10 cellular contexts compared by ENCODE assay signal in the genomic region with DNA sequence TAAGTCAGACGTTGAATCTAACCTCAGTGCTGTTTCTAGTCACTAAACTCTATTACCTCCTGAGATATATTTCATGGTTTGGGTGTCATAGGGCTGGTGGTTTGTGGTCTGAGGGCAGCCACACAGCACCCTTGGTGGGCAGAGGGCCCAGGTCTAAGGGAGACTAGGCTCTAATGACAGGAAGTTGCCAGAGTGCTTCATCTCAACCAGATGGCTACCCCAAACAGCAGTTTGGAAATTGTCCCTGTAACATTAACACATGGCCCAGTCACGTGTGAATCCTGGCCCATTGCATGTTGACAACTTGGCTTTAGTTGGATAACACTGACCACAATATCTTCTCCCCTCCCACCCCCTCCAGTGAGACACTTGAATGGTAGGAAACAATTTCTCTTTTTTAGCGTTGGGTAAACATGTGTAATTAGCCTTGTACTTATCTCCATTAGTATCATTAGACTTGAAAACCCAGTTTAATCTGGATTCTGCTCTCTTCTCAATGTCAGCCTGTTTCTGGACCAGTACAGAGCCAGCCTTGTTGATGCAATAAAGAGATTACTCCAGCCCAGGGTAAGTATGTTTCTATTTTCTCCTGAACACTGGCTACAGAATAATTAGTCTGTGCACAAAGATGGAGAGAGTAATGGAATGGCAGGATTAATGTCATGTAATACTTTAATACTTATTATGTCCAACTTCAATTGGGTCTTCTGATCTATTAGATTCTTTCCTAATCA.
DNase-seq lines count a peak whose midpoint lies in the region; ATAC-seq, FAIRE-seq and TF ChIP-seq lines count a peak whose summit lies in the region.
"Had no signal": no experiment of that assay in that cellular context is flagged by ENCODE, and none has a peak within 500 bp of the region (broad histone marks: within the 10 kb centered on the region; RNA-seq: fewer than 3 reads in every experiment).

No MANE protein-coding gene starts in this region.

- no peak overlapping the region for H3K4me2 ChIP-seq in mammary epithelial cell (ENCODE audit: insufficient read depth, low read depth, low read length)

- DNase-seq in activated CD4-positive, alpha-beta T cell treated with anti-CD3 and anti-CD28 coated beads for 48 hours = peak; percentile 18
- no peak for DNase-seq in activated CD4-positive, alpha-beta T cell treated with anti-CD3 and anti-CD28 coated beads, Interleukin-2, amount 50 U/mL, for 4 hours
- DNase-seq in RPMI8226 (peak; percentile 9), small intestine (peak; percentile 3), activated T-cell treated with anti-CD3 and anti-CD28 coated beads for 4 hours (no peak), DMS153 treated with DMSO at 0.1 percent for 48 hours (lab: John Stamatoyannopoulos, UW; ENCODE audit: unreplicated experiment) (no peak), mammary epithelial cell (no peak)
- DNase-seq: mesendoderm, NCI-H187 had no signal

- TF ChIP-seq CTCF in mammary epithelial cell (conservative IDR thresholded peaks at IDR 0.05 in 1 of 2, IDR thresholded peaks at IDR 0.05 in 1 of 2; ENCODE audit: extremely low read depth in 1 of 2, insufficient read depth in 1 of 2, low read depth in 1 of 2, low read length in 2 of 2) = no peak

- FAIRE-seq in small intestine (lab: Jason Lieb, UNC) = no peak

- BruUV-seq in mammary epithelial cell (replicated peaks; lab: Mats Ljungman, UMichigan) = no TSS peak

- peak; percentile 76 for ATAC-seq in HG03432 (IDR thresholded peaks at IDR 0.05; ENCODE audit: unreplicated experiment)

- H3K9me3 ChIP-seq in small intestine (ENCODE audit: control insufficient read depth, low read depth) = no peaks in the 10 kb centered on the region
- no peaks in the 10 kb centered on the region for H3K9me3 ChIP-seq in mammary epithelial cell (replicated peaks; ENCODE audit: insufficient read depth, low read length)

- no peak overlapping the region for H2AFZ ChIP-seq in mammary epithelial cell (ENCODE audit: low read depth, low read length)

- H3K27ac ChIP-seq in small intestine (ENCODE audit: low read depth in 1 of 2, low read length in 1 of 2) = no peak overlapping the region
- no peak overlapping the region for H3K27ac ChIP-seq in mammary epithelial cell (ENCODE audit: insufficient read depth, low read depth, low read length)

- no peaks in the 10 kb centered on the region for H3K27me3 ChIP-seq in small intestine (ENCODE audit: control insufficient read depth in 2 of 2, insufficient read depth in 2 of 2, low read length in 2 of 2)
- no peaks in the 10 kb centered on the region for H3K27me3 ChIP-seq in mammary epithelial cell (ENCODE audit: insufficient read depth, low read length)

- no peaks in the 10 kb centered on the region for H4K20me1 ChIP-seq in mammary epithelial cell (ENCODE audit: insufficient read depth, low read length)

- dilution Hi-C loops in mammary epithelial cell (cut with HindIII; ENCODE audit: low sequenced_read_pairs) = no loop called here

- no peak overlapping the region for H3K4me3 ChIP-seq in small intestine (ENCODE audit: low read depth in 1 of 2, low read length in 2 of 2)
- H3K4me3 ChIP-seq in mammary epithelial cell (replicated peaks in 1 of 3; ENCODE audit: insufficient read depth in 1 of 3, low read depth in 2 of 3, low read length in 3 of 3) = no peak overlapping the region

- intact Hi-C loops in mammary epithelial cell (cut with micrococcal nuclease) = no loop called here

- H3K36me3 ChIP-seq in small intestine (ENCODE audit: control insufficient read depth in 2 of 2, insufficient read depth in 2 of 2, low read length in 2 of 2) (no peaks in the 10 kb centered on the region), mammary epithelial cell (ENCODE audit: insufficient read depth, low read length) (no peaks in the 10 kb centered on the region)

- CTCF ChIA-PET in mammary epithelial cell (lab: Charles Lee; ENCODE audit: low non-redundant PET) = no interaction called here

- 41 to 77% (median 70%) methylated on average over 3 of the region's 3 CpGs for WGBS in small intestine, 3 donors
- 83% methylated on average over 3 of the region's 3 CpGs for whole genome bisulfite sequencing in mammary epithelial cell (ENCODE audit: low coverage, missing lambda C conversion rate)

- H3K9ac ChIP-seq in mammary epithelial cell (ENCODE audit: insufficient read depth, low read length) = no peak overlapping the region

- H3K4me1 ChIP-seq in small intestine (ENCODE audit: control insufficient read depth in 2 of 2, insufficient read depth in 1 of 2, low read depth in 1 of 2, low read length in 1 of 2) = no peaks in the 10 kb centered on the region
- no peaks in the 10 kb centered on the region for H3K4me1 ChIP-seq in mammary epithelial cell (ENCODE audit: insufficient read depth, low read length)

- H3K79me2 ChIP-seq in mammary epithelial cell (ENCODE audit: insufficient read depth, low read length) = no peaks in the 10 kb centered on the region

- in situ Hi-C loops in mammary epithelial cell (cut with MboI; ENCODE audit: low sequenced_read_pairs in 2 of 2) = no loop called here

Comparison
In these comparisons a context has a peak if more than half of its experiments do, and no peak if none do; other contexts are left out.
1. DNase-seq: peak in activated CD4-positive, alpha-beta T cell treated with anti-CD3 and anti-CD28 coated beads for 48 hours (single experiment), RPMI8226 (single experiment) and small intestine (single experiment); none in activated CD4-positive, alpha-beta T cell treated with anti-CD3 and anti-CD28 coated beads, Interleukin-2, amount 50 U/mL, for 4 hours (0 of 2), activated T-cell treated with anti-CD3 and anti-CD28 coated beads for 4 hours (single experiment), DMS153 treated with DMSO at 0.1 percent for 48 hours (single experiment) and mammary epithelial cell (single experiment).